Comparison of ENCODE assay signal across 19 cellular contexts in genomic region chr2:188204830-188205229, GRCh38.
DNase-seq lines count a peak whose midpoint lies in the region; ATAC-seq, FAIRE-seq and TF ChIP-seq lines count a peak whose summit lies in the region.
"Had no signal": no experiment of that assay in that cellular context is flagged by ENCODE, and none has a peak within 500 bp of the region (broad histone marks: within the 10 kb centered on the region; RNA-seq: fewer than 3 reads in every experiment).

No MANE protein-coding gene starts in this region.

- ATAC-seq in GM18909 (IDR thresholded peaks at IDR 0.05; ENCODE audit: poor library complexity, unreplicated experiment): no peak

- no peak overlapping the region for H2BK20ac ChIP-seq in H1 (ENCODE audit: low read length)

- no peaks in the 10 kb centered on the region for H3K36me3 ChIP-seq in H7 (replicated peaks; ENCODE audit: control insufficient read depth, insufficient read depth, low read length)
- no peaks in the 10 kb centered on the region for H3K36me3 ChIP-seq in H1 (ENCODE audit: control insufficient read depth in 2 of 4, insufficient read depth in 4 of 4, low read length in 3 of 4)
- no peaks in the 10 kb centered on the region for H3K36me3 ChIP-seq in neural cell (ENCODE audit: insufficient read depth, low read length)
- H3K36me3 ChIP-seq: BLaER1 treated with 17β-estradiol and CSF1 and Interleukin-3, amounts not matched to agents 10 nM and 100 nM; HAP-1 had no signal

- H3K4me1 ChIP-seq in H1 (replicated peaks in 1 of 4; ENCODE audit: control insufficient read depth in 3 of 4, insufficient read depth in 4 of 4, low read length in 3 of 4): no peaks in the 10 kb centered on the region

- H3K18ac ChIP-seq in H1 (ENCODE audit: extremely low read depth, low read length): no peak overlapping the region

- CTCF ChIA-PET in H1 (lab: Charles Lee; ENCODE audit: partially characterized antibody): interaction anchor here (1.0 to 1.4 kb wide), 6 partner anchors 9 to 319 kb away, joined by 3 to 4 read pairs (median 4); no protein-coding TSS in a partner anchor

- DNase-seq in H7 (peak; percentile 2), NCI-H69 (lab: John Stamatoyannopoulos, UW) (peak; percentile 8), H1 (ENCODE audit: low read depth in 1 of 2, low spot score in 2 of 2) (no peak), NCI-H446 treated with DMSO at 0.1 percent for 48 hours (lab: John Stamatoyannopoulos, UW) (no peak), hippocampal formation (lab: John Stamatoyannopoulos, UW) (no peak), T1000 (lab: John Stamatoyannopoulos, UW) (no peak)
- DNase-seq: DMS79, KG1, NCI-H1105 treated with DMSO at 0.1 percent for 48 hours, NCI-H1694, NCI-H2081 treated with DMSO at 0.1 percent for 48 hours, NCI-H774, PC-9, SIG-M5 had no signal

- H4K5ac ChIP-seq in H1 (ENCODE audit: insufficient read length, low read depth, low read length): no peak overlapping the region

- no peak overlapping the region for H2AK5ac ChIP-seq in H1 (ENCODE audit: low read depth, low read length)

- POLR2A ChIA-PET in H1 (lab: Charles Lee; ENCODE audit: partially characterized antibody): no interaction called here

- H3K9ac ChIP-seq in H1 (replicated peaks in 1 of 4; ENCODE audit: extremely low read depth in 1 of 4, low read depth in 3 of 4, low read length in 3 of 4): no peak overlapping the region
- H3K9ac ChIP-seq in neural cell (ENCODE audit: low read length): no peak overlapping the region
- H3K9ac ChIP-seq: BLaER1 treated with 17β-estradiol and CSF1 and Interleukin-3, amounts not matched to agents 10 nM and 100 nM had no signal

- H3K79me1 ChIP-seq in H1 (ENCODE audit: low read depth, low read length): no peaks in the 10 kb centered on the region

- H3K27ac ChIP-seq in H1 (ENCODE audit: low read depth, low read length) (no peak overlapping the region), neural cell (ENCODE audit: low read length) (no peak overlapping the region)
- H3K27ac ChIP-seq: BLaER1 treated with 17β-estradiol and CSF1 and Interleukin-3, amounts not matched to agents 10 nM and 100 nM; PC-9; RWPE1 had no signal

- TF ChIP-seq EP300 in H1 (IDR thresholded peaks at IDR 0.05; ENCODE audit: borderline replicate concordance in 1 of 2, low read depth in 2 of 2, low read length in 2 of 2) (no peak), neural cell (conservative IDR thresholded peaks at IDR 0.05; ENCODE audit: poor library complexity, severe bottlenecking) (peak; percentile 87)

- no peak overlapping the region for H3K23ac ChIP-seq in H1 (ENCODE audit: insufficient read length)

- no peak overlapping the region for H4K91ac ChIP-seq in H1 (replicated peaks; ENCODE audit: insufficient read length, low read length)

- WGBS in H1 (ENCODE audit: extremely low coverage in 1 of 2, insufficient coverage in 1 of 2, insufficient read length in 1 of 2, insufficient replicate concordance in 2 of 2, low coverage in 1 of 2, low lambda C conversion rate in 2 of 2, missing lambda C conversion rate in 1 of 2), 2 experiments: 86% methylated on average over 1 of the region's 1 CpG; no CpG with 5 or more reads in 1 of the 2 experiments

- H2AFZ ChIP-seq in H1 (ENCODE audit: low read length) (no peak overlapping the region), neural cell (ENCODE audit: low read depth, low read length) (no peak overlapping the region)
- H2AFZ ChIP-seq: PC-9 had no signal

- no peak for FAIRE-seq in H1 (lab: Jason Lieb, UNC)

- H3K14ac ChIP-seq in H1 (ENCODE audit: insufficient read length): no peak overlapping the region

- H3K23me2 ChIP-seq in H1 (ENCODE audit: low read depth, low read length): no peaks in the 10 kb centered on the region

- no peaks in the 10 kb centered on the region for H3K27me3 ChIP-seq in H7 (ENCODE audit: control insufficient read depth, insufficient read depth, low read length)
- no peaks in the 10 kb centered on the region for H3K27me3 ChIP-seq in H1 (replicated peaks in 1 of 4; ENCODE audit: control insufficient read depth in 3 of 4, extremely low read depth in 1 of 4, insufficient read depth in 3 of 4, low read length in 3 of 4)
- H3K27me3 ChIP-seq in neural cell (ENCODE audit: insufficient read depth, low read depth, low read length): no peaks in the 10 kb centered on the region
- H3K27me3 ChIP-seq: BLaER1 treated with 17β-estradiol and CSF1 and Interleukin-3, amounts not matched to agents 10 nM and 100 nM had no signal

- H3F3A ChIP-seq in neural cell (ENCODE audit: insufficient read depth, low read length, poor library complexity, severe bottlenecking): no peaks in the 10 kb centered on the region

- H4K20me1 ChIP-seq in H1 (replicated peaks in 1 of 2; ENCODE audit: control insufficient read depth in 1 of 2, insufficient read depth in 2 of 2, low read length in 2 of 2) (no peaks in the 10 kb centered on the region), neural cell (ENCODE audit: insufficient read depth) (no peaks in the 10 kb centered on the region)
- H4K20me1 ChIP-seq: BLaER1 treated with 17β-estradiol and CSF1 and Interleukin-3, amounts not matched to agents 10 nM and 100 nM had no signal

- H3K4ac ChIP-seq in H1 (replicated peaks; ENCODE audit: insufficient read length, low read depth, low read length): no peak overlapping the region

- H3K56ac ChIP-seq in H1 (replicated peaks; ENCODE audit: insufficient read length, low read depth, low read length): no peak overlapping the region

- H2BK120ac ChIP-seq in H1 (replicated peaks; ENCODE audit: low read depth, low read length): no peak overlapping the region

- H3K4me2 ChIP-seq in H1 (ENCODE audit: insufficient read depth in 1 of 2, low read depth in 2 of 2, low read length in 2 of 2): no peak overlapping the region
- no peak overlapping the region for H3K4me2 ChIP-seq in neural cell (ENCODE audit: low read length)
- H3K4me2 ChIP-seq: PC-9 had no signal

- H3K4me3 ChIP-seq in H7 (ENCODE audit: insufficient read depth, low read depth, low read length) (no peak overlapping the region), H1 (ENCODE audit: extremely low read depth in 1 of 4, insufficient read depth in 2 of 4, low read depth in 3 of 4, low read length in 4 of 4) (no peak overlapping the region), neural cell (ENCODE audit: low read length) (no peak overlapping the region)
- H3K4me3 ChIP-seq: BLaER1 treated with 17β-estradiol and CSF1 and Interleukin-3, amounts not matched to agents 10 nM and 100 nM; HAP-1; PC-9 had no signal

- H4K8ac ChIP-seq in H1 (ENCODE audit: extremely low read depth, insufficient read depth, low read length): no peak overlapping the region

- TF ChIP-seq RAD21 in H1 (IDR thresholded peaks at IDR 0.05 in 1 of 2, conservative IDR thresholded peaks at IDR 0.05 in 1 of 2; ENCODE audit: low read depth in 2 of 2, low read length in 2 of 2) (peak; percentile 41 to 57), neural cell (conservative IDR thresholded peaks at IDR 0.05) (no peak)

- no peaks in the 10 kb centered on the region for H3K9me3 ChIP-seq in H1 (ENCODE audit: insufficient read depth in 2 of 2, low read depth in 1 of 2, low read length in 1 of 2)
- H3K9me3 ChIP-seq in neural cell (ENCODE audit: low read length): no peaks in the 10 kb centered on the region
- H3K9me3 ChIP-seq: BLaER1 treated with 17β-estradiol and CSF1 and Interleukin-3, amounts not matched to agents 10 nM and 100 nM; HAP-1 had no signal

- H2BK15ac ChIP-seq in H1 (ENCODE audit: low read length): no peak overlapping the region

- H2BK12ac ChIP-seq in H1 (ENCODE audit: low read depth, low read length): no peak overlapping the region

- H3K9me2 ChIP-seq in neural cell (ENCODE audit: insufficient read depth, low read length): no peaks in the 10 kb centered on the region

- no peak for TF ChIP-seq POLR2A in H1 (IDR thresholded peaks at IDR 0.05; ENCODE audit: control extremely low read depth in 1 of 2, low read depth in 2 of 2, low read length in 2 of 2)

- H3K79me2 ChIP-seq in H1 (ENCODE audit: control insufficient read depth in 1 of 2, insufficient read depth in 2 of 2, low read length in 2 of 2) (no peaks in the 10 kb centered on the region), neural cell (replicated peaks; ENCODE audit: insufficient read depth, low read length) (no peaks in the 10 kb centered on the region)

- H2BK5ac ChIP-seq in H1 (ENCODE audit: low read depth, low read length): no peak overlapping the region

- TF ChIP-seq CTCF in H1 (IDR thresholded peaks at IDR 0.05; ENCODE audit: control extremely low read depth in 1 of 3, insufficient read depth in 1 of 3, low read depth in 1 of 3, low read length in 3 of 3) (peak in 1 of 3 experiments; percentile 13; a peak in 2 of 4 replicates), neural cell (IDR thresholded peaks at IDR 0.05; ENCODE audit: poor library complexity, severe bottlenecking) (no peak)

TF ChIP-seq in H1, 55 proteins besides CTCF, POLR2A, EP300 and RAD21 (continues in another document):
- no peak for TF ChIP-seq CEBPB (IDR thresholded peaks at IDR 0.05; ENCODE audit: low read depth, low read length)
- no peak for TF ChIP-seq ASH2L (IDR thresholded peaks at IDR 0.05; ENCODE audit: low read length)
- no peak for TF ChIP-seq CBX5 (IDR thresholded peaks at IDR 0.05; ENCODE audit: low read depth, low read length)
- no peak for TF ChIP-seq EZH2 (IDR thresholded peaks at IDR 0.05; ENCODE audit: low read depth, low read length, severe bottlenecking)
- no peak for TF ChIP-seq RNF2 (IDR thresholded peaks at IDR 0.05; ENCODE audit: borderline replicate concordance, low read depth, low read length, missing control alignments, poor library complexity, severe bottlenecking)
- no peak for TF ChIP-seq PHF8 (conservative IDR thresholded peaks at IDR 0.05; ENCODE audit: low read depth, low read length)
- no peak for TF ChIP-seq BRCA1 (IDR thresholded peaks at IDR 0.05; ENCODE audit: low read depth, low read length)
- TF ChIP-seq SP2 (IDR thresholded peaks at IDR 0.05; ENCODE audit: low read length): no peak
- TF ChIP-seq KDM4A (IDR thresholded peaks at IDR 0.05; ENCODE audit: low read depth, low read length, severe bottlenecking): no peak
- no peak for TF ChIP-seq CREB1 (IDR thresholded peaks at IDR 0.05)

TF ChIP-seq in neural cell, 6 proteins besides CTCF, POLR2A, EP300 and RAD21 (continues in another document):
- no peak for TF ChIP-seq SMC3 (conservative IDR thresholded peaks at IDR 0.05; ENCODE audit: poor library complexity)
- no peak for TF ChIP-seq TAF1 (IDR thresholded peaks at IDR 0.05; ENCODE audit: low read depth)
- no peak for TF ChIP-seq EZH2 (IDR thresholded peaks at IDR 0.05; ENCODE audit: borderline replicate concordance, insufficient read depth, low read length, poor library complexity, severe bottlenecking)

Comparison
In these comparisons a context has a peak if more than half of its experiments do, and no peak if none do; other contexts are left out.
1. DNase-seq: peak in H7 (single experiment) and NCI-H69 (single experiment); none in H1 (0 of 2), NCI-H446 treated with DMSO at 0.1 percent for 48 hours (single experiment), hippocampal formation (0 of 2) and T1000 (single experiment).